9 cellular contexts compared by ENCODE assay signal in genomic region chr2:95530734-95531133, GRCh38. TPM values are rescaled to one million over a fixed set of nuclear protein-coding genes. Genes with fewer than 3 reads are reported as not detected.
DNase-seq lines count a peak whose midpoint lies in the region; ATAC-seq and TF ChIP-seq lines count a peak whose summit lies in the region.
"Had no signal": no experiment of that assay in that cellular context is flagged by ENCODE, and none has a peak within 500 bp of the region (broad histone marks: within the 10 kb centered on the region; RNA-seq: fewer than 3 reads in every experiment).

No MANE protein-coding gene starts in this region.

- no peaks in the 10 kb centered on the region for H3K79me2 ChIP-seq in smooth muscle cell (ENCODE audit: low read depth)

- in situ Hi-C loops in G401 (cut with HindIII; ENCODE audit: low sequenced_read_pairs) = no loop called here

- TF ChIP-seq CTCF in smooth muscle cell (IDR thresholded peaks at IDR 0.05; ENCODE audit: borderline replicate concordance, insufficient read depth, poor library complexity, severe bottlenecking) = no peak
- no peak for TF ChIP-seq CTCF in adrenal gland (IDR thresholded peaks at IDR 0.05)

- H3K4me1 ChIP-seq in smooth muscle cell (ENCODE audit: low read depth) (no peaks in the 10 kb centered on the region), adrenal gland (replicated peaks in 1 of 2) (peaks cover 11% of the 10 kb centered on the region in 2 donors)
- H3K4me1 ChIP-seq: neural progenitor cell had no signal

- no peak overlapping the region for H3K9ac ChIP-seq in smooth muscle cell (ENCODE audit: low read depth)
- H3K9ac ChIP-seq: neural progenitor cell had no signal

- 63% methylated on average over 9 of the region's 9 CpGs for WGBS in smooth muscle cell (ENCODE audit: low lambda C conversion rate)
- WGBS in adrenal gland, 4 donors = 85 to 96% (median 93%) methylated on average over 8 to 9 of the region's 9 CpGs

- no peaks in the 10 kb centered on the region for H3K9me3 ChIP-seq in smooth muscle cell (replicated peaks; ENCODE audit: low read depth)
- no peaks in the 10 kb centered on the region for H3K9me3 ChIP-seq in adrenal gland (replicated peaks in 1 of 3)

- H3K27ac ChIP-seq in smooth muscle cell (ENCODE audit: low read depth) = no peak overlapping the region
- H3K27ac ChIP-seq in adrenal gland = no peak overlapping the region
- H3K27ac ChIP-seq: neural progenitor cell had no signal

- ATAC-seq in GM19328 (IDR thresholded peaks at IDR 0.05; ENCODE audit: unreplicated experiment) = peak; percentile 60
- ATAC-seq in HG03196 (IDR thresholded peaks at IDR 0.05; ENCODE audit: unreplicated experiment) = peak; percentile 76

- intact Hi-C loops in adrenal gland (cut with DNase I) = no loop called here

- H2AFZ ChIP-seq in smooth muscle cell (ENCODE audit: low read depth) = no peak overlapping the region
- H2AFZ ChIP-seq: neural progenitor cell had no signal

- H3K4me3 ChIP-seq in smooth muscle cell (no peak overlapping the region), adrenal gland (no peak overlapping the region)
- H3K4me3 ChIP-seq: neural progenitor cell had no signal

- no peaks in the 10 kb centered on the region for H3K27me3 ChIP-seq in smooth muscle cell (ENCODE audit: low read depth)
- no peaks in the 10 kb centered on the region for H3K27me3 ChIP-seq in adrenal gland
- H3K27me3 ChIP-seq: neural progenitor cell had no signal

- H3F3A ChIP-seq in smooth muscle cell (ENCODE audit: low read depth) = no peaks in the 10 kb centered on the region

- H4K20me1 ChIP-seq in smooth muscle cell (ENCODE audit: low read depth) = no peaks in the 10 kb centered on the region

- H3K4me2 ChIP-seq in smooth muscle cell = no peak overlapping the region
- H3K4me2 ChIP-seq: neural progenitor cell had no signal

- H3K36me3 ChIP-seq in smooth muscle cell (ENCODE audit: low read depth) (no peaks in the 10 kb centered on the region), adrenal gland (replicated peaks in 1 of 2) (peaks cover 0 to 3% of the 10 kb centered on the region in 2 donors)
- H3K36me3 ChIP-seq: neural progenitor cell had no signal

- peak; percentile 44 for DNase-seq in G401 (ENCODE audit: low spot score)
- DNase-seq in dermis blood vessel endothelial cell = peak; percentile 56
- DNase-seq in smooth muscle cell (lab: John Stamatoyannopoulos, UW; ENCODE audit: unreplicated experiment) = no peak
- DNase-seq in NCI-H2227 (lab: John Stamatoyannopoulos, UW; ENCODE audit: unreplicated experiment) = no peak
- DNase-seq in SIG-M5 (lab: John Stamatoyannopoulos, UW) = no peak
- DNase-seq in adrenal gland = no peak

- no peak for TF ChIP-seq POLR2A in adrenal gland (IDR thresholded peaks at IDR 0.05)

RNA-seq across cellular contexts. Expression of gene TRIM43B, which starts 46.2 kb away (rescaled TPM):
- 2.4 and 4.2 TPM in 2 replicates for total RNA-seq in G401 (2014; rRNA removed; shearing (Covaris generic))
- total RNA-seq in dermis blood vessel endothelial cell = 0.17 TPM in 1 of 2 replicates, not detected in the other
- not detected in 2 replicates for total RNA-seq in smooth muscle cell
- not detected in 2 replicates for polyA plus RNA-seq in smooth muscle cell
- not detected for total RNA-seq in adrenal gland
- not detected for polyA plus RNA-seq in adrenal gland

Comparison
In these comparisons a context has a peak if more than half of its experiments do, and no peak if none do; other contexts are left out.
1. DNase-seq: peak in G401 (single experiment) and dermis blood vessel endothelial cell (single experiment); none in smooth muscle cell (single experiment), NCI-H2227 (single experiment), SIG-M5 (single experiment) and adrenal gland (0 of 7).